1 cellular context compared by ENCODE assay signal in genomic region chr4:96293806-96294205, GRCh38.
TF ChIP-seq lines count a peak whose summit lies in the region.

No MANE protein-coding gene starts in this region.

TF ChIP-seq in H1, 55 proteins besides CTCF, POLR2A, EP300 and RAD21 (continued from another document):
- no peak for TF ChIP-seq CHD7 (IDR thresholded peaks at IDR 0.05; ENCODE audit: insufficient replicate concordance, low read length)
- TF ChIP-seq TAF1 (IDR thresholded peaks at IDR 0.05; ENCODE audit: low read depth, low read length) = no peak
- TF ChIP-seq EGR1 (IDR thresholded peaks at IDR 0.05; ENCODE audit: borderline replicate concordance, low read depth, low read length) = no peak
- TF ChIP-seq BACH1 (IDR thresholded peaks at IDR 0.05; ENCODE audit: low read length) = no peak
- TF ChIP-seq JUND (IDR thresholded peaks at IDR 0.05; ENCODE audit: low read length) = no peak
- TF ChIP-seq RNF2 (IDR thresholded peaks at IDR 0.05; ENCODE audit: borderline replicate concordance, low read depth, low read length, missing control alignments, poor library complexity, severe bottlenecking) = no peak
- TF ChIP-seq SIX5 (IDR thresholded peaks at IDR 0.05; ENCODE audit: low read depth, low read length) = no peak
- TF ChIP-seq TAF7 (optimal IDR thresholded peaks at IDR 0.05; ENCODE audit: borderline replicate concordance, low read depth, low read length) = no peak
- no peak for TF ChIP-seq YY1 (IDR thresholded peaks at IDR 0.05; ENCODE audit: low read depth, low read length)
- no peak for TF ChIP-seq SP1 (IDR thresholded peaks at IDR 0.05; ENCODE audit: low read depth, low read length)
- no peak for TF ChIP-seq SP4 (IDR thresholded peaks at IDR 0.05; ENCODE audit: low read length)
- TF ChIP-seq TEAD4 (IDR thresholded peaks at IDR 0.05; ENCODE audit: low read depth, low read length) = no peak
- TF ChIP-seq RXRA (IDR thresholded peaks at IDR 0.05; ENCODE audit: insufficient read depth, low read depth, low read length) = no peak
- no peak for TF ChIP-seq BCL11A (IDR thresholded peaks at IDR 0.05; ENCODE audit: low read depth in 2 of 2, low read length in 2 of 2)
